10 cellular contexts compared by ENCODE assay signal in genomic region chr12:98341021-98341420, GRCh38.
"Had no signal": no experiment of that assay in that cellular context is flagged by ENCODE, and none has a peak within 500 bp of the region (broad histone marks: within the 10 kb centered on the region; RNA-seq: fewer than 3 reads in every experiment).

No MANE protein-coding gene starts in this region.

- ATAC-seq: GM23338, HCT116 had no signal

- FAIRE-seq: H54 had no signal

- H3K4me3 ChIP-seq: GM23248, GM23338, HAP-1 had no signal

- H3K36me3 ChIP-seq: HAP-1 had no signal

- H2AFZ ChIP-seq: GM23248, GM23338 had no signal

- H3K27ac ChIP-seq: GM23248 had no signal

- H3K9ac ChIP-seq: GM23248 had no signal

- DNase-seq: GM23248, GOT3, H7, H9, HCEC 1CT, HFFc6 had no signal

- H3K9me3 ChIP-seq: HAP-1 had no signal

- H3K4me2 ChIP-seq: GM23338 had no signal
